Comparison of ENCODE assay signal across 9 cellular contexts in the genomic region with DNA sequence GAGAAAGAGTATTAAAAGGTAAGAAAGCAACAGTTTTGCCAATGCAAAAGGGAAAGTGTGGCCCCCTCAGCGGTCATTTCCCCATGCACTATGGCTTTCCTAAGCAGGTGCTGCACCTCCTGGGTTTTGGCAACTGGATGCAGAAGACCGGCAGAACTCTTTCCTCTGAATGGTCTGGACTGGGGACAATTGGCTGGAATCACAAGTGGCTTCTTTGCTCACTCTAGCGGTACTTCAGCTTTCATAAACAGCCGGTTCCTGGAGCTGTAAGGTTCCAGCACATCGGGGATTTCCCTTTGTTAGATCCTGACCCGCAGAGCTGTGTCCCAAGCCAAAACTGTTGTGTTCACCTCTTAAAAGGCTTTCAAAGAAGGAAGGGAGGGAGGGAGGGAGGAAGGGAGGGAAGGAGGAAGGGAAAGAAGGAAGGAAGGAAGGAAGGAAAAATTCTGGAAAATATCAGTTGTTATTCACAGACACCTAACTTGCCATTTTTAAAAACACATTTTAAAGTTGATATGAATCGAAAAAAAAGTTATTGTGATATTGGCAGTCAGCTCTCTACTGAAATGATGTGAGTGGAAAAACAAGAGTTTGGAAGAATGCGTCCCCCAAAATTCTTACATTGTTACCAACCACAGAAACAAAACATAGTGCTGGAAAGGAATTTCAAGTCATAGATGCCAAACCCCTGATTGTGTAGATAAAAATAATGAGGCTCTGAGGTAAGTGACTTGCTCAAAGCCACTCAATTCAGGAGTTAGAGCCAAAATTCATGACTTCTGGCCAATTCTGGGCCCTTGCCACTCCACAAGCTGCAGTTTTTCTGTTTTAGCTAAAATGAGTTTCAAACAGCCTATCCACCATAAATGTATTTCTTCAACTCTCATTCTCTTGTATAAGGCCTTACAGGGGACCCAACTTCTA.
DNase-seq lines count a peak whose midpoint lies in the region; FAIRE-seq and TF ChIP-seq lines count a peak whose summit lies in the region.
"Had no signal": no experiment of that assay in that cellular context is flagged by ENCODE, and none has a peak within 500 bp of the region (broad histone marks: within the 10 kb centered on the region; RNA-seq: fewer than 3 reads in every experiment).

No MANE protein-coding gene starts in this region.

- H3K9me3 ChIP-seq in osteoblast (ENCODE audit: low read depth, low read length) (no peaks in the 10 kb centered on the region), vagina (no peaks in the 10 kb centered on the region)

- intact Hi-C loops in vagina (cut with DNase I) = no loop called here

- H3K27ac ChIP-seq in osteoblast (ENCODE audit: low read depth, low read length) (peak overlapping the region; percentile 99), vagina (no peak overlapping the region)

- no peaks in the 10 kb centered on the region for H4K20me1 ChIP-seq in osteoblast (ENCODE audit: insufficient read depth, low read length)

- H3K4me2 ChIP-seq in osteoblast (ENCODE audit: insufficient read depth, low read length) = peak overlapping the region; percentile 92

- POLR2A ChIA-PET in GM10248 (lab: Yijun Ruan, JAX) = no interaction called here

- H3K4me3 ChIP-seq in osteoblast (ENCODE audit: insufficient read depth, low read length) = peak overlapping the region; percentile 71
- no peak overlapping the region for H3K4me3 ChIP-seq in vagina

- TF ChIP-seq CTCF in D721Med (IDR thresholded peaks at IDR 0.05; ENCODE audit: insufficient read depth, missing control alignments) (peak; percentile 2), osteoblast (IDR thresholded peaks at IDR 0.05; ENCODE audit: extremely low read depth, low read depth, low read length) (no peak), vagina (IDR thresholded peaks at IDR 0.05) (no peak), GM10248 (IDR thresholded peaks at IDR 0.05; ENCODE audit: control extremely low read depth, extremely low read depth, low read depth, missing control alignments) (no peak)

- no peak for TF ChIP-seq POLR2A in vagina (IDR thresholded peaks at IDR 0.05)

- DNase-seq in D721Med (ENCODE audit: insufficient read length, low spot score) (no peak), RPMI7951 (ENCODE audit: low read depth) (peak; percentile 95), fibroblast of gingiva (ENCODE audit: low read depth) (peak; percentile 92), osteoblast (ENCODE audit: insufficient read length, low spot score, missing footprints) (peak; percentile 44), NCI-H1417 treated with DMSO at 0.1 percent for 48 hours (lab: John Stamatoyannopoulos, UW) (no peak), NCI-H187 (lab: John Stamatoyannopoulos, UW) (no peak), vagina (ENCODE audit: extremely low spot score in 2 of 2) (no peak), GM10248 (ENCODE audit: extremely low spot score) (no peak)

- H3K27me3 ChIP-seq in osteoblast (ENCODE audit: insufficient read depth, low read length) (no peaks in the 10 kb centered on the region), vagina (no peaks in the 10 kb centered on the region)

- peaks cover 15% of the 10 kb centered on the region for H3K79me2 ChIP-seq in osteoblast (ENCODE audit: insufficient read depth, low read length)

- no peak overlapping the region for H2AFZ ChIP-seq in osteoblast (ENCODE audit: low read length)

- CTCF ChIA-PET in GM10248 (lab: Yijun Ruan, JAX) = interaction anchor here (1.0 to 2.1 kb wide), 16 partner anchors 9 to 585 kb away, joined by 3 to 15 read pairs (median 5); no protein-coding TSS in a partner anchor

- H3K36me3 ChIP-seq in osteoblast (ENCODE audit: insufficient read depth, low read length) (peaks cover 22% of the 10 kb centered on the region), vagina (no peaks in the 10 kb centered on the region)

- FAIRE-seq in D721Med (lab: Jason Lieb, UNC) = no peak
- FAIRE-seq: GM12891 had no signal

- H3K4me1 ChIP-seq in osteoblast (ENCODE audit: insufficient read depth, low read length) (peaks cover 56% of the 10 kb centered on the region), vagina (peaks cover 20% of the 10 kb centered on the region)

Comparison
In these comparisons a context has a peak if more than half of its experiments do, and no peak if none do; other contexts are left out.
1. DNase-seq: peak in RPMI7951 (single experiment), fibroblast of gingiva (single experiment) and osteoblast (single experiment); none in D721Med (single experiment), NCI-H1417 treated with DMSO at 0.1 percent for 48 hours (single experiment), NCI-H187 (0 of 2), vagina (0 of 2) and GM10248 (single experiment).